1 cellular context compared by ENCODE assay signal in genomic region chr2:105812180-105813044, GRCh38.
TF ChIP-seq lines count a peak whose summit lies in the region.

No MANE protein-coding gene starts in this region.

TF ChIP-seq in K562, 482 proteins besides CTCF, POLR2A, EP300 and RAD21 (continued from another document):
- no peak for TF ChIP-seq ZBTB43 (CRISPR knock-in tag; IDR thresholded peaks at IDR 0.05)
- peak in 1 of 2 experiments; percentile 57; a peak in 1 of 4 replicates for TF ChIP-seq RCOR1 (IDR thresholded peaks at IDR 0.05; ENCODE audit: borderline replicate concordance in 1 of 2, low read depth in 2 of 2, low read length in 2 of 2)
- TF ChIP-seq ARID1B (IDR thresholded peaks at IDR 0.05): peak; percentile 54
- peak; percentile 69 for TF ChIP-seq TCF3 (CRISPR knock-in tag; IDR thresholded peaks at IDR 0.05)
- TF ChIP-seq HMBOX1 (IDR thresholded peaks at IDR 0.05): peak; percentile 52
- no peak for TF ChIP-seq ZBTB11 (CRISPR knock-in tag; IDR thresholded peaks at IDR 0.05)
- no peak for TF ChIP-seq E2F4 (CRISPR knock-in tag; IDR thresholded peaks at IDR 0.05; ENCODE audit: low read depth)
